ENCODE assay signal across 12 cellular contexts in the genomic region with DNA sequence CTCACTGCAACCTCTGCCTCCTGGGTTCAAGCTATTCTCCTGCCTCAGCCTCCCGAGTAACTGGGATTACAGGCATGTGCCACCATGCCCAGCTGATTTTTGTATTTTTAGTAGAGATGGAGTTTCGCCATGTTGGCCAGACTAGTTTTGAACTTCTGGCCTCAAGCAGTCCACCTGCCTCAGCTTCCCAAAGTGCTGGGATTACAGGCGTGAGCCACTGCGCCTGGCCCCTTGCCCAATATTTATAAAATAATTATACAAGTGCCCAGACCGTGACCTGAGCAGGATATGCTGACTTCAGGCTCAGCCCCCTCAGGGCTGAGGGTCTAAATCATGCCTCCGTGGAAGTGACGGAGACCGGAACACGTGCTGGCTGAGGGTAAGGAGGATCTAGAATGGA. TPM values are rescaled to one million over a fixed set of nuclear protein-coding genes. Genes with fewer than 3 reads are reported as not detected.
"Had no signal": no experiment of that assay in that cellular context is flagged by ENCODE, and none has a peak within 500 bp of the region (broad histone marks: within the 10 kb centered on the region; RNA-seq: fewer than 3 reads in every experiment).

No MANE protein-coding gene starts in this region.

RNA-seq across cellular contexts. Expression of a gene that starts 48.2 kb away (rescaled TPM):
- total RNA-seq: activated B cell treated with CpG ODN at 0.5 μM for 24 hours; activated CD4-positive, alpha-beta memory T cell treated with anti-CD3 and anti-CD28 coated beads for 36 hours; activated CD4-positive, alpha-beta T cell treated with anti-CD3 and anti-CD28 coated beads, Interleukin-2, amount 10 ng/mL, durations not matched to agents 24 days and 14 days; activated CD8-positive, alpha-beta memory T cell treated with anti-CD3 and anti-CD28 coated beads for 36 hours; activated naive CD4-positive, alpha-beta T cell treated with anti-CD3 and anti-CD28 coated beads for 36 hours; activated naive CD8-positive, alpha-beta T cell treated with anti-CD3 and anti-CD28 coated beads for 36 hours; activated T-cell treated with anti-CD3 and anti-CD28 coated beads, Interleukin-2, amount 50 U/mL, for 4 hours; activated T-cell treated with anti-CD3 and anti-CD28 coated beads, Interleukin-2, amount 50 U/mL, for 72 hours; activated T-helper 1 cell treated with anti-CD3 and anti-CD28 coated beads, Interleukin-12 subunit alpha, Interleukin-12 subunit beta, Interleukin-2, Interleukin-4 antibody, amounts not matched to agents 30 ng/mL and 10 ng/mL and 1 ng/mL, durations not matched to agents 14 hours and 24 hours and 36 hours; astrocyte; body of pancreas; cardiac septum had no signal
